Comparison of ENCODE assay signal across 8 cellular contexts in genomic region chr10:101042118-101042517, GRCh38. TPM values are rescaled to one million over a fixed set of nuclear protein-coding genes. Genes with fewer than 3 reads are reported as not detected.
DNase-seq lines count a peak whose midpoint lies in the region; ATAC-seq and TF ChIP-seq lines count a peak whose summit lies in the region.

No MANE protein-coding gene starts in this region.

- H4K8ac ChIP-seq in H9 (replicated peaks; ENCODE audit: insufficient read length, low read depth, low read length), result no peak overlapping the region

- no peak overlapping the region for H2BK15ac ChIP-seq in H9 (ENCODE audit: low read depth, low read length)

- no peak for TF ChIP-seq POLR2A in gastrocnemius medialis (IDR thresholded peaks at IDR 0.05)

- H3K56ac ChIP-seq in H9 (ENCODE audit: insufficient read length, low read depth, low read length), result no peak overlapping the region

- intact Hi-C loops in gastrocnemius medialis (cut with DNase I; ENCODE audit: low total_unique reads), result loop anchor here (2.0 kb wide), 1 partner anchor 19 kb away; the partner anchor contains the start of gene KAZALD1

- H3K9ac ChIP-seq in H9 (ENCODE audit: extremely low read depth, insufficient read length, low read length), result no peak overlapping the region

- H3K14ac ChIP-seq in H9 (ENCODE audit: insufficient read depth, low read length), result no peak overlapping the region

- peaks cover 0 to 3% (median 0%) of the 10 kb centered on the region in 3 experiments; a peak in 2 of 7 replicates for H3K36me3 Mint-ChIP-seq in H9 (ENCODE audit: insufficient read depth in 1 of 3, low read depth in 3 of 3)

- peak overlapping the region; percentile 65 for H3K4me2 ChIP-seq in H9 (ENCODE audit: insufficient read depth, insufficient read length, low read length)

- H3K9me3 ChIP-seq in H9 (ENCODE audit: control insufficient read depth, low read depth, low read length), result no peaks in the 10 kb centered on the region
- no peaks in the 10 kb centered on the region for H3K9me3 ChIP-seq in gastrocnemius medialis

- in situ Hi-C loops in gastrocnemius medialis (cut with MboI; ENCODE audit: low sequenced_read_pairs in 4 of 4), result loop anchor here in 1 of 4 donors (10.0 kb wide), 1 partner anchor 103 kb away; no protein-coding TSS in a partner anchor

- WGBS in H9 (ENCODE audit: extremely low coverage, insufficient read length, low lambda C conversion rate), result no CpG with 5 or more reads among the region's 4 CpGs

- peaks cover 19% of the 10 kb centered on the region; the same call in 1 of the 2 replicates for H3K27me3 ChIP-seq in H9 (ENCODE audit: insufficient read depth, low read length)
- peaks cover 3 to 6% (median 4%) of the 10 kb centered on the region in 3 donors for H3K27me3 ChIP-seq in gastrocnemius medialis

- DNase-seq in H9, result no peak
- DNase-seq in fibroblast of the aortic adventitia (ENCODE audit: low read depth), result no peak
- no peak for DNase-seq in gastrocnemius medialis
- no peak for DNase-seq in NCI-H2171 treated with DMSO at 0.1 percent for 48 hours (lab: John Stamatoyannopoulos, UW)
- DNase-seq in nucleus accumbens (lab: John Stamatoyannopoulos, UW), result no peak
- DNase-seq in RKO (ENCODE audit: low spot score), result no peak

- H4K5ac ChIP-seq in H9 (ENCODE audit: insufficient read length, low read depth, low read length), result no peak overlapping the region

- H3K27ac Mint-ChIP-seq in H9, result no peak overlapping the region

- H4K91ac ChIP-seq in H9 (ENCODE audit: insufficient read length, low read depth, low read length), result no peak overlapping the region

- H2AK5ac ChIP-seq in H9 (ENCODE audit: insufficient read length, low read length), result no peak overlapping the region

- H3K4me3 ChIP-seq in WI38 (ENCODE audit: low read depth, low read length) (peak overlapping the region; percentile 64), fibroblast of the aortic adventitia (ENCODE audit: low read depth, low read length) (peak overlapping the region; percentile 68), gastrocnemius medialis (peak overlapping the region; percentile 61 to 75 (median 64))

- no peak for TF ChIP-seq CTCF in H9 (conservative IDR thresholded peaks at IDR 0.05)
- TF ChIP-seq CTCF in WI38 (IDR thresholded peaks at IDR 0.05; ENCODE audit: low read depth, low read length), result no peak
- no peak for TF ChIP-seq CTCF in fibroblast of the aortic adventitia (IDR thresholded peaks at IDR 0.05; ENCODE audit: insufficient read depth, low read length)
- no peak for TF ChIP-seq CTCF in gastrocnemius medialis (IDR thresholded peaks at IDR 0.05 in 4 of 5, conservative IDR thresholded peaks at IDR 0.05 in 1 of 5)

- no peaks in the 10 kb centered on the region for H4K20me1 ChIP-seq in H9 (ENCODE audit: control insufficient read depth, insufficient read depth, insufficient read length)

- no peak overlapping the region for H2AFZ ChIP-seq in H9 (ENCODE audit: low read length)

- H3T11ph ChIP-seq in H9 (ENCODE audit: low read length), result no peak overlapping the region

- H3K27ac ChIP-seq in H9 (ENCODE audit: insufficient read length, low read depth, low read length) (no peak overlapping the region), gastrocnemius medialis (peak overlapping the region; percentile 74 to 84 (median 79))

- no peak overlapping the region for H3K18ac ChIP-seq in H9 (ENCODE audit: insufficient read length, low read depth, low read length)

- H3K4me3 Mint-ChIP-seq in H9, result peak overlapping the region; percentile 90 to 95; a peak in 4 of 5 replicates

- H3K4me1 Mint-ChIP-seq in H9, result peaks cover 23 to 37% of the 10 kb centered on the region in 2 experiments

- H3K27me3 Mint-ChIP-seq in H9 (ENCODE audit: low read depth), result peaks cover 62% of the 10 kb centered on the region

- H3K79me1 ChIP-seq in H9 (ENCODE audit: insufficient read depth, low read depth, low read length, poor library complexity, severe bottlenecking), result no peaks in the 10 kb centered on the region

- no peak overlapping the region for H3K23ac ChIP-seq in H9 (ENCODE audit: insufficient read length, low read depth, low read length)

- H3K4me1 ChIP-seq in H9 (ENCODE audit: insufficient read depth, low read length), result peaks cover 2% of the 10 kb centered on the region; the same call in 1 of the 2 replicates
- H3K4me1 ChIP-seq in gastrocnemius medialis, result peaks cover 11 to 16% of the 10 kb centered on the region in 2 donors

- no peak overlapping the region for H3K4ac ChIP-seq in H9 (ENCODE audit: low read depth, low read length)

- peaks cover 0 to 9% of the 10 kb centered on the region in 2 donors for H3K36me3 ChIP-seq in gastrocnemius medialis

- ATAC-seq in gastrocnemius medialis (no peak), GM21367 (IDR thresholded peaks at IDR 0.05; ENCODE audit: unreplicated experiment) (no peak)

- H2BK5ac ChIP-seq in H9 (ENCODE audit: insufficient read length, low read length), result no peak overlapping the region

- H2BK20ac ChIP-seq in H9 (ENCODE audit: low read depth, low read length, poor library complexity, severe bottlenecking), result no peak overlapping the region

- no peak overlapping the region for H2BK12ac ChIP-seq in H9 (ENCODE audit: insufficient read length, low read depth, low read length)

- H2BK120ac ChIP-seq in H9 (ENCODE audit: low read depth, low read length, poor library complexity, severe bottlenecking), result no peak overlapping the region

- peaks cover 13% of the 10 kb centered on the region for H3K23me2 ChIP-seq in H9 (ENCODE audit: insufficient read length, low read depth, low read length, poor library complexity, severe bottlenecking)

- H3K79me2 ChIP-seq in H9 (ENCODE audit: insufficient read depth, low read length), result no peaks in the 10 kb centered on the region

- peaks cover 0 to 2% of the 10 kb centered on the region in 2 experiments; a peak in 1 of 5 replicates for H3K9me3 Mint-ChIP-seq in H9

RNA-seq across cellular contexts. Expression of gene SFXN3, which starts 11.1 kb away (rescaled TPM):
- 2.8 and 3.4 TPM in 2 replicates for total RNA-seq in H9 (2021)
- total RNA-seq in fibroblast of the aortic adventitia (ENCODE audit: low replicate concordance), result 56.6 and 83.2 TPM in 2 replicates
- total RNA-seq in gastrocnemius medialis, result 1 to 10 TPM; 4.2 to 9.5 (median 7.0) TPM

RNA-seq across cellular contexts. Expression of gene PDZD7, which starts 11.2 kb away (rescaled TPM):
- total RNA-seq in H9 (2021) (1.7 and 2.0 TPM in 2 replicates), fibroblast of the aortic adventitia (ENCODE audit: low replicate concordance) (0.16 and 0.27 TPM in 2 replicates), gastrocnemius medialis (under 1 TPM in 1 of 4 donors, not detected in 3; 0.11 TPM)

RNA-seq across cellular contexts. Expression of gene KAZALD1, which starts 19.7 kb away (rescaled TPM):
- total RNA-seq in H9 (2021) (2.9 and 3.6 TPM in 2 replicates), fibroblast of the aortic adventitia (ENCODE audit: low replicate concordance) (62.4 and 71.5 TPM in 2 replicates), gastrocnemius medialis (1 to 10 TPM; 1.7 to 3.6 (median 2.2) TPM)

RNA-seq across cellular contexts. Expression of gene LZTS2, which starts 42.5 kb away (rescaled TPM):
- 69.1 and 71.3 TPM in 2 replicates for total RNA-seq in H9 (2021)
- 91.7 and 175 TPM in 2 replicates for total RNA-seq in fibroblast of the aortic adventitia (ENCODE audit: low replicate concordance)
- total RNA-seq in gastrocnemius medialis, result 10 to 100 TPM; 22.5 to 44.7 (median 26.7) TPM

RNA-seq across cellular contexts. Expression of gene TWNK, which starts 54.8 kb away (rescaled TPM):
- total RNA-seq in H9 (2021) (38.7 and 41.7 TPM in 2 replicates), fibroblast of the aortic adventitia (ENCODE audit: low replicate concordance) (4.1 and 4.8 TPM in 2 replicates), gastrocnemius medialis (10 to 100 TPM in 2 of 4 donors, 1 to 10 TPM in 2; 8.2 to 19.8 (median 10.0) TPM)

Comparison
In these comparisons a context has a peak if more than half of its experiments do, and no peak if none do; other contexts are left out.
1. RNA of gene KAZALD1, which starts 19.7 kb away (total RNA-seq): 62.4 to 71.5 TPM in fibroblast of the aortic adventitia; 2.9 to 3.6 TPM in H9 and 1.7 to 3.6 TPM in gastrocnemius medialis; every median in the first group is over 10 times any median in the second.
2. Peak in every context shown above with its lines, with median percentiles within 50 percentile points of each other: H3K4me3 ChIP-seq.